ENCODE assay signal across 8 cellular contexts in the genomic region with DNA sequence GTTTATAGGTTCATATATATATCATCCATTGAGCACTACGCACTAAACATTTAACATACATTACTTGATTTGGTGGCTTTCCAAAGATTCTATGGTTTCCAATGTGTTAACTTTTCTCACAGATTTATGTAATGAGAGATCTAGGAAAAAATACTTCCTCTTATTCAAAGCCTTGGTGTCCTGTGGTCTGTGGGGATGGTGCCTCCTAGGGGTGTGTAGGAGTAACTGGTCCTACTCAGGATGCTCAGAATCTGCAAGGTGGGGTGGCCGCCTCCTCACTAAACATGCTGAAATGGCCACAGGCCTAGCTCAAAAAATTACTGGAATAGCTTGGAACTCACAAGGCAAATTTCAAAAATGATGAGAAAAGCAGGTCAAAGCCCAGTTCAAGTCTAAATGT. TPM values are rescaled to one million over a fixed set of nuclear protein-coding genes. Genes with fewer than 3 reads are reported as not detected.
A peak's percentile ranks its signal among the peaks of the same experiment; 100 is the strongest.
DNase-seq lines count a peak whose midpoint lies in the region; ATAC-seq, FAIRE-seq and TF ChIP-seq lines count a peak whose summit lies in the region.

No MANE protein-coding gene starts in this region.

- peaks cover 29% of the 10 kb centered on the region for H3K4me1 Mint-ChIP-seq in activated naive CD8-positive, alpha-beta T cell treated with anti-CD3 and anti-CD28 coated beads, Interleukin-2, amount 10 ng/mL, durations not matched to agents 7 days and 5 days
- peaks cover 80% of the 10 kb centered on the region for H3K4me1 Mint-ChIP-seq in activated naive CD8-positive, alpha-beta T cell treated with anti-CD3 and anti-CD28 coated beads, Interleukin-2, amount 50 U/mL, for 24 hours
- H3K4me1 Mint-ChIP-seq in endothelial cell (ENCODE audit: unreplicated experiment), result peaks cover 8% of the 10 kb centered on the region

- POLR2A ChIA-PET in activated naive CD8-positive, alpha-beta T cell treated with anti-CD3 and anti-CD28 coated beads, Interleukin-2, amount 10 ng/mL, durations not matched to agents 7 days and 5 days (lab: Charles Lee), result no interaction called here

- H3K9me3 Mint-ChIP-seq in activated naive CD8-positive, alpha-beta T cell treated with anti-CD3 and anti-CD28 coated beads, Interleukin-2, amount 10 ng/mL, durations not matched to agents 7 days and 5 days, result no peaks in the 10 kb centered on the region
- no peaks in the 10 kb centered on the region for H3K9me3 Mint-ChIP-seq in activated naive CD8-positive, alpha-beta T cell treated with anti-CD3 and anti-CD28 coated beads, Interleukin-2, amount 50 U/mL, for 24 hours
- no peaks in the 10 kb centered on the region for H3K9me3 Mint-ChIP-seq in endothelial cell (ENCODE audit: unreplicated experiment)

- peak; percentile 25 for DNase-seq in activated naive CD8-positive, alpha-beta T cell treated with anti-CD3 and anti-CD28 coated beads, Interleukin-2, amount 10 ng/mL, durations not matched to agents 7 days and 5 days
- no peak for DNase-seq in activated naive CD8-positive, alpha-beta T cell treated with anti-CD3 and anti-CD28 coated beads, Interleukin-2, amount 50 U/mL, for 24 hours
- DNase-seq in NOMO-1 treated with DMSO at 0.1 percent for 48 hours (lab: John Stamatoyannopoulos, UW; ENCODE audit: unreplicated experiment) (peak; percentile 75), endothelial cell (ENCODE audit: low spot score) (no peak), renal cortical epithelial cell (ENCODE audit: low read depth) (peak; percentile 43), NCI-H748 treated with DMSO at 0.1 percent for 48 hours (lab: John Stamatoyannopoulos, UW) (no peak), RCC 7860 (ENCODE audit: low spot score) (no peak)

- H3K27ac Mint-ChIP-seq in activated naive CD8-positive, alpha-beta T cell treated with anti-CD3 and anti-CD28 coated beads, Interleukin-2, amount 10 ng/mL, durations not matched to agents 7 days and 5 days, result no peak overlapping the region
- no peak overlapping the region for H3K27ac Mint-ChIP-seq in activated naive CD8-positive, alpha-beta T cell treated with anti-CD3 and anti-CD28 coated beads, Interleukin-2, amount 50 U/mL, for 24 hours
- H3K27ac Mint-ChIP-seq in endothelial cell (ENCODE audit: unreplicated experiment), result no peak overlapping the region

- H3K4me3 Mint-ChIP-seq in activated naive CD8-positive, alpha-beta T cell treated with anti-CD3 and anti-CD28 coated beads, Interleukin-2, amount 10 ng/mL, durations not matched to agents 7 days and 5 days, result no peak overlapping the region
- H3K4me3 Mint-ChIP-seq in activated naive CD8-positive, alpha-beta T cell treated with anti-CD3 and anti-CD28 coated beads, Interleukin-2, amount 50 U/mL, for 24 hours, result no peak overlapping the region
- H3K4me3 Mint-ChIP-seq in endothelial cell (ENCODE audit: unreplicated experiment), result no peak overlapping the region

- no peak for FAIRE-seq in RCC 7860 (lab: Jason Lieb, UNC)

- no peaks in the 10 kb centered on the region for H3K27me3 Mint-ChIP-seq in activated naive CD8-positive, alpha-beta T cell treated with anti-CD3 and anti-CD28 coated beads, Interleukin-2, amount 10 ng/mL, durations not matched to agents 7 days and 5 days
- no peaks in the 10 kb centered on the region for H3K27me3 Mint-ChIP-seq in activated naive CD8-positive, alpha-beta T cell treated with anti-CD3 and anti-CD28 coated beads, Interleukin-2, amount 50 U/mL, for 24 hours
- peaks cover 3% of the 10 kb centered on the region for H3K27me3 Mint-ChIP-seq in endothelial cell (ENCODE audit: unreplicated experiment)

- peak; percentile 57 for ATAC-seq in activated naive CD8-positive, alpha-beta T cell treated with anti-CD3 and anti-CD28 coated beads, Interleukin-2, amount 10 ng/mL, durations not matched to agents 7 days and 5 days (ENCODE audit: low read depth)
- ATAC-seq in activated naive CD8-positive, alpha-beta T cell treated with anti-CD3 and anti-CD28 coated beads, Interleukin-2, amount 50 U/mL, for 24 hours, result no peak
- no peak for ATAC-seq in GM19035 (IDR thresholded peaks at IDR 0.05; ENCODE audit: unreplicated experiment)

- peaks cover 27% of the 10 kb centered on the region for H3K36me3 Mint-ChIP-seq in activated naive CD8-positive, alpha-beta T cell treated with anti-CD3 and anti-CD28 coated beads, Interleukin-2, amount 10 ng/mL, durations not matched to agents 7 days and 5 days
- peaks cover 5% of the 10 kb centered on the region for H3K36me3 Mint-ChIP-seq in activated naive CD8-positive, alpha-beta T cell treated with anti-CD3 and anti-CD28 coated beads, Interleukin-2, amount 50 U/mL, for 24 hours (ENCODE audit: low read depth)
- no peaks in the 10 kb centered on the region for H3K36me3 Mint-ChIP-seq in endothelial cell (ENCODE audit: low read depth, unreplicated experiment)

- TF ChIP-seq CTCF in endothelial cell (IDR thresholded peaks at IDR 0.05; ENCODE audit: unreplicated experiment), result peak; percentile 63

RNA-seq across cellular contexts. Expression of gene GPR55, which starts 11.6 kb away (rescaled TPM):
- total RNA-seq in activated naive CD8-positive, alpha-beta T cell treated with anti-CD3 and anti-CD28 coated beads, Interleukin-2, amount 10 ng/mL, durations not matched to agents 7 days and 5 days, result 10 to 100 TPM; 18.8 to 21.5 TPM
- total RNA-seq in endothelial cell (ENCODE audit: unreplicated experiment), result 0.28 TPM
- total RNA-seq in renal cortical epithelial cell, result not detected in 2 replicates

RNA-seq across cellular contexts. Expression of gene ITM2C, which starts 48.7 kb away (rescaled TPM):
- total RNA-seq in activated naive CD8-positive, alpha-beta T cell treated with anti-CD3 and anti-CD28 coated beads, Interleukin-2, amount 10 ng/mL, durations not matched to agents 7 days and 5 days, result 100 to 1,000 TPM; 102 to 105 TPM
- 279 TPM for total RNA-seq in endothelial cell (ENCODE audit: unreplicated experiment)
- total RNA-seq in renal cortical epithelial cell, result 46.5 and 85.7 TPM in 2 replicates

Comparison
In these comparisons a context has a peak if more than half of its experiments do, and no peak if none do; other contexts are left out.
1. DNase-seq: peak in activated naive CD8-positive, alpha-beta T cell treated with anti-CD3 and anti-CD28 coated beads, Interleukin-2, amount 10 ng/mL, durations not matched to agents 7 days and 5 days (single experiment), NOMO-1 treated with DMSO at 0.1 percent for 48 hours (single experiment) and renal cortical epithelial cell (single experiment); none in activated naive CD8-positive, alpha-beta T cell treated with anti-CD3 and anti-CD28 coated beads, Interleukin-2, amount 50 U/mL, for 24 hours (single experiment), endothelial cell (single experiment), NCI-H748 treated with DMSO at 0.1 percent for 48 hours (single experiment) and RCC 7860 (single experiment).
2. RNA of gene GPR55, which starts 11.6 kb away (total RNA-seq): 18.8 to 21.5 TPM in activated naive CD8-positive, alpha-beta T cell treated with anti-CD3 and anti-CD28 coated beads, Interleukin-2, amount 10 ng/mL, durations not matched to agents 7 days and 5 days; 0.28 TPM in endothelial cell (single experiment) and not detected in renal cortical epithelial cell; every median in the first group is over 10 times any median in the second.